1 cellular context compared by ENCODE assay signal in genomic region chr9:94623253-94623652, GRCh38.
TF ChIP-seq lines count a peak whose summit lies in the region.

No MANE protein-coding gene starts in this region.

TF ChIP-seq in HepG2, 621 proteins besides CTCF, POLR2A, EP300 and RAD21 (continued from another document and continues in another):
- no peak for TF ChIP-seq ZBTB49 (CRISPR knock-in tag; IDR thresholded peaks at IDR 0.05; ENCODE audit: borderline replicate concordance)
- TF ChIP-seq ZBTB34 (CRISPR knock-in tag; IDR thresholded peaks at IDR 0.05) = no peak
- no peak for TF ChIP-seq MXD1 (CRISPR knock-in tag; IDR thresholded peaks at IDR 0.05)
- TF ChIP-seq REL (CRISPR knock-in tag; conservative IDR thresholded peaks at IDR 0.05) = no peak
- TF ChIP-seq RERE (CRISPR knock-in tag; IDR thresholded peaks at IDR 0.05; ENCODE audit: low read depth) = no peak
- no peak for TF ChIP-seq DMAP1 (CRISPR knock-in tag; IDR thresholded peaks at IDR 0.05)
- no peak for TF ChIP-seq SYNCRIP (IDR thresholded peaks at IDR 0.05; ENCODE audit: insufficient read depth, low read depth, low read length)
- TF ChIP-seq KLF9 (CRISPR knock-in tag; IDR thresholded peaks at IDR 0.05; ENCODE audit: low read depth) = peak; percentile 54; the same call in 1 of the 2 replicates
- TF ChIP-seq, protein P1, sequence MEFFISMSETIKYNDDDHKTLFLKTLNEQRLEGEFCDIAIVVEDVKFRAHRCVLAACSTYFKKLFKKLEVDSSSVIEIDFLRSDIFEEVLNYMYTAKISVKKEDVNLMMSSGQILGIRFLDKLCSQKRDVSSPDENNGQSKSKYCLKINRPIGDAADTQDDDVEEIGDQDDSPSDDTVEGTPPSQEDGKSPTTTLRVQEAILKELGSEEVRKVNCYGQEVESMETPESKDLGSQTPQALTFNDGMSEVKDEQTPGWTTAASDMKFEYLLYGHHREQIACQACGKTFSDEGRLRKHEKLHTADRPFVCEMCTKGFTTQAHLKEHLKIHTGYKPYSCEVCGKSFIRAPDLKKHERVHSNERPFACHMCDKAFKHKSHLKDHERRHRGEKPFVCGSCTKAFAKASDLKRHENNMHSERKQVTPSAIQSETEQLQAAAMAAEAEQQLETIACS (CRISPR knock-in tag; IDR thresholded peaks at IDR 0.05) = no peak
- TF ChIP-seq ZNF12 (CRISPR knock-in tag; IDR thresholded peaks at IDR 0.05) = no peak
- TF ChIP-seq FOXA3 (CRISPR knock-in tag; IDR thresholded peaks at IDR 0.05) = peak; percentile 49; the same call in 1 of the 2 replicates
- peak; percentile 42; the same call in 1 of the 2 replicates for TF ChIP-seq ZFP36L1 (CRISPR knock-in tag; IDR thresholded peaks at IDR 0.05)
- TF ChIP-seq ZBTB39 (CRISPR knock-in tag; IDR thresholded peaks at IDR 0.05) = no peak
- no peak for TF ChIP-seq ZZZ3 (CRISPR knock-in tag; IDR thresholded peaks at IDR 0.05; ENCODE audit: borderline replicate concordance)
- no peak for TF ChIP-seq ZNF572 (CRISPR knock-in tag; IDR thresholded peaks at IDR 0.05)
- TF ChIP-seq ZNF878 (CRISPR knock-in tag; IDR thresholded peaks at IDR 0.05) = no peak
- no peak for TF ChIP-seq PAX8 (CRISPR knock-in tag; IDR thresholded peaks at IDR 0.05; ENCODE audit: borderline replicate concordance)
- no peak for TF ChIP-seq TCF12 (IDR thresholded peaks at IDR 0.05)
- TF ChIP-seq TCF12 (CRISPR knock-in tag; IDR thresholded peaks at IDR 0.05) = no peak
- TF ChIP-seq, protein P2, sequence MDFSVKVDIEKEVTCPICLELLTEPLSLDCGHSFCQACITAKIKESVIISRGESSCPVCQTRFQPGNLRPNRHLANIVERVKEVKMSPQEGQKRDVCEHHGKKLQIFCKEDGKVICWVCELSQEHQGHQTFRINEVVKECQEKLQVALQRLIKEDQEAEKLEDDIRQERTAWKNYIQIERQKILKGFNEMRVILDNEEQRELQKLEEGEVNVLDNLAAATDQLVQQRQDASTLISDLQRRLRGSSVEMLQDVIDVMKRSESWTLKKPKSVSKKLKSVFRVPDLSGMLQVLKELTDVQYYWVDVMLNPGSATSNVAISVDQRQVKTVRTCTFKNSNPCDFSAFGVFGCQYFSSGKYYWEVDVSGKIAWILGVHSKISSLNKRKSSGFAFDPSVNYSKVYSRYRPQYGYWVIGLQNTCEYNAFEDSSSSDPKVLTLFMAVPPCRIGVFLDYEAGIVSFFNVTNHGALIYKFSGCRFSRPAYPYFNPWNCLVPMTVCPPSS (IDR thresholded peaks at IDR 0.05) = no peak
- TF ChIP-seq ZNF468 (CRISPR knock-in tag; IDR thresholded peaks at IDR 0.05) = no peak
- no peak for TF ChIP-seq FOSL2 (CRISPR knock-in tag; IDR thresholded peaks at IDR 0.05)
- no peak for TF ChIP-seq PCBP2 (optimal IDR thresholded peaks at IDR 0.05; ENCODE audit: low read depth, low read length, poor library complexity, severe bottlenecking)
- TF ChIP-seq MTA1 (CRISPR knock-in tag; IDR thresholded peaks at IDR 0.05; ENCODE audit: borderline replicate concordance) = no peak
- 0 out of 2 replicates have a peak, but pooled peaks have one; percentile 42 for TF ChIP-seq ZNF747 (CRISPR knock-in tag; IDR thresholded peaks at IDR 0.05; ENCODE audit: borderline replicate concordance)
- no peak for TF ChIP-seq CHCHD3 (CRISPR knock-in tag; IDR thresholded peaks at IDR 0.05)
- TF ChIP-seq ZNF33A (CRISPR knock-in tag; IDR thresholded peaks at IDR 0.05; ENCODE audit: borderline replicate concordance) = no peak
- 0 out of 2 replicates have a peak, but pooled peaks have one; percentile 47 for TF ChIP-seq PPARG (CRISPR knock-in tag; conservative IDR thresholded peaks at IDR 0.05)
- TF ChIP-seq ZNF367 (CRISPR knock-in tag; IDR thresholded peaks at IDR 0.05; ENCODE audit: borderline replicate concordance) = no peak
- TF ChIP-seq SIX4 (CRISPR knock-in tag; IDR thresholded peaks at IDR 0.05) = no peak
- no peak for TF ChIP-seq PRDM10 (CRISPR knock-in tag; IDR thresholded peaks at IDR 0.05; ENCODE audit: low read depth)
- TF ChIP-seq, protein P3, sequence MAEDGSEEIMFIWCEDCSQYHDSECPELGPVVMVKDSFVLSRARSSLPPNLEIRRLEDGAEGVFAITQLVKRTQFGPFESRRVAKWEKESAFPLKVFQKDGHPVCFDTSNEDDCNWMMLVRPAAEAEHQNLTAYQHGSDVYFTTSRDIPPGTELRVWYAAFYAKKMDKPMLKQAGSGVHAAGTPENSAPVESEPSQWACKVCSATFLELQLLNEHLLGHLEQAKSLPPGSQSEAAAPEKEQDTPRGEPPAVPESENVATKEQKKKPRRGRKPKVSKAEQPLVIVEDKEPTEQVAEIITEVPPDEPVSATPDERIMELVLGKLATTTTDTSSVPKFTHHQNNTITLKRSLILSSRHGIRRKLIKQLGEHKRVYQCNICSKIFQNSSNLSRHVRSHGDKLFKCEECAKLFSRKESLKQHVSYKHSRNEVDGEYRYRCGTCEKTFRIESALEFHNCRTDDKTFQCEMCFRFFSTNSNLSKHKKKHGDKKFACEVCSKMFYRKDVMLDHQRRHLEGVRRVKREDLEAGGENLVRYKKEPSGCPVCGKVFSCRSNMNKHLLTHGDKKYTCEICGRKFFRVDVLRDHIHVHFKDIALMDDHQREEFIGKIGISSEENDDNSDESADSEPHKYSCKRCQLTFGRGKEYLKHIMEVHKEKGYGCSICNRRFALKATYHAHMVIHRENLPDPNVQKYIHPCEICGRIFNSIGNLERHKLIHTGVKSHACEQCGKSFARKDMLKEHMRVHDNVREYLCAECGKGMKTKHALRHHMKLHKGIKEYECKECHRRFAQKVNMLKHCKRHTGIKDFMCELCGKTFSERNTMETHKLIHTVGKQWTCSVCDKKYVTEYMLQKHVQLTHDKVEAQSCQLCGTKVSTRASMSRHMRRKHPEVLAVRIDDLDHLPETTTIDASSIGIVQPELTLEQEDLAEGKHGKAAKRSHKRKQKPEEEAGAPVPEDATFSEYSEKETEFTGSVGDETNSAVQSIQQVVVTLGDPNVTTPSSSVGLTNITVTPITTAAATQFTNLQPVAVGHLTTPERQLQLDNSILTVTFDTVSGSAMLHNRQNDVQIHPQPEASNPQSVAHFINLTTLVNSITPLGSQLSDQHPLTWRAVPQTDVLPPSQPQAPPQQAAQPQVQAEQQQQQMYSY (CRISPR knock-in tag; IDR thresholded peaks at IDR 0.05) = no peak
- TF ChIP-seq SMAD3 (CRISPR knock-in tag; IDR thresholded peaks at IDR 0.05) = peak; percentile 66; the same call in 1 of the 2 replicates
- no peak for TF ChIP-seq ATAD3A (CRISPR knock-in tag; IDR thresholded peaks at IDR 0.05)
- TF ChIP-seq ZNF629 (CRISPR knock-in tag; conservative IDR thresholded peaks at IDR 0.05) = no peak
- no peak for TF ChIP-seq YY1 (IDR thresholded peaks at IDR 0.05; ENCODE audit: insufficient read depth, insufficient replicate concordance, low read depth, low read length)
- no peak for TF ChIP-seq RAD51 (IDR thresholded peaks at IDR 0.05; ENCODE audit: borderline replicate concordance)
- TF ChIP-seq NCOR1 (IDR thresholded peaks at IDR 0.05; ENCODE audit: borderline replicate concordance, low read length) = no peak
- no peak for TF ChIP-seq SALL2 (CRISPR knock-in tag; IDR thresholded peaks at IDR 0.05)
- TF ChIP-seq ZNF607 (CRISPR knock-in tag; IDR thresholded peaks at IDR 0.05; ENCODE audit: borderline replicate concordance) = no peak
